In genomic region chr1:27915082-27915575, GRCh38 we compare ENCODE assay signal across 8 cellular contexts. TPM values are rescaled to one million over a fixed set of nuclear protein-coding genes. Genes with fewer than 3 reads are reported as not detected.
DNase-seq lines count a peak whose midpoint lies in the region; ATAC-seq, FAIRE-seq and TF ChIP-seq lines count a peak whose summit lies in the region.

No MANE protein-coding gene starts in this region.

- H3K27ac Mint-ChIP-seq in activated CD4-positive, alpha-beta T cell treated with anti-CD3 and anti-CD28 coated beads, Interleukin-2, amount 10 ng/mL, durations not matched to agents 24 days and 14 days: peak overlapping the region; percentile 99
- H3K27ac Mint-ChIP-seq in activated T-helper 1 cell treated with anti-CD3 and anti-CD28 coated beads, Interleukin-12 subunit alpha, Interleukin-12 subunit beta, Interleukin-2, Interleukin-4 antibody, amounts not matched to agents 30 ng/mL and 10 ng/mL and 1 ng/mL, durations not matched to agents 14 hours and 24 hours and 36 hours: peak overlapping the region; percentile 99

- no peak for ATAC-seq in left lung
- peak; percentile 14 for ATAC-seq in thoracic aorta (ENCODE audit: insufficient number of reproducible peaks, low FRiP score, low read depth)
- ATAC-seq in HG02623 (IDR thresholded peaks at IDR 0.05; ENCODE audit: unreplicated experiment): no peak

- peak overlapping the region; percentile 98 for H3K4me3 Mint-ChIP-seq in activated CD4-positive, alpha-beta T cell treated with anti-CD3 and anti-CD28 coated beads, Interleukin-2, amount 10 ng/mL, durations not matched to agents 24 days and 14 days
- H3K4me3 Mint-ChIP-seq in activated T-helper 1 cell treated with anti-CD3 and anti-CD28 coated beads, Interleukin-12 subunit alpha, Interleukin-12 subunit beta, Interleukin-2, Interleukin-4 antibody, amounts not matched to agents 30 ng/mL and 10 ng/mL and 1 ng/mL, durations not matched to agents 14 hours and 24 hours and 36 hours: peak overlapping the region; percentile 100

- FAIRE-seq in GM19239 (lab: Jason Lieb, UNC): no peak

- H3K4me1 Mint-ChIP-seq in activated CD4-positive, alpha-beta T cell treated with anti-CD3 and anti-CD28 coated beads, Interleukin-2, amount 10 ng/mL, durations not matched to agents 24 days and 14 days: peaks cover 21% of the 10 kb centered on the region
- peaks cover 14% of the 10 kb centered on the region for H3K4me1 Mint-ChIP-seq in activated T-helper 1 cell treated with anti-CD3 and anti-CD28 coated beads, Interleukin-12 subunit alpha, Interleukin-12 subunit beta, Interleukin-2, Interleukin-4 antibody, amounts not matched to agents 30 ng/mL and 10 ng/mL and 1 ng/mL, durations not matched to agents 14 hours and 24 hours and 36 hours (ENCODE audit: low read depth)

- H3K36me3 ChIP-seq in left lung: peaks cover 0 to 26% of the 10 kb centered on the region in 2 donors
- no peaks in the 10 kb centered on the region for H3K36me3 ChIP-seq in thoracic aorta

- H3K9me3 Mint-ChIP-seq in activated CD4-positive, alpha-beta T cell treated with anti-CD3 and anti-CD28 coated beads, Interleukin-2, amount 10 ng/mL, durations not matched to agents 24 days and 14 days: no peaks in the 10 kb centered on the region
- H3K9me3 Mint-ChIP-seq in activated T-helper 1 cell treated with anti-CD3 and anti-CD28 coated beads, Interleukin-12 subunit alpha, Interleukin-12 subunit beta, Interleukin-2, Interleukin-4 antibody, amounts not matched to agents 30 ng/mL and 10 ng/mL and 1 ng/mL, durations not matched to agents 14 hours and 24 hours and 36 hours: peaks cover 5% of the 10 kb centered on the region

- DNase-seq in activated CD4-positive, alpha-beta T cell treated with anti-CD3 and anti-CD28 coated beads, Interleukin-2, amount 10 ng/mL, durations not matched to agents 24 days and 14 days: no peak
- DNase-seq in activated CD4-positive, alpha-beta T cell treated with anti-CD3 and anti-CD28 coated beads, Interleukin-2, amount 50 U/mL, for 1 hour: no peak
- DNase-seq in activated T-helper 1 cell treated with anti-CD3 and anti-CD28 coated beads, Interleukin-12 subunit alpha, Interleukin-12 subunit beta, Interleukin-2, Interleukin-4 antibody, amounts not matched to agents 30 ng/mL and 10 ng/mL and 1 ng/mL, durations not matched to agents 14 hours and 24 hours and 36 hours (ENCODE audit: low spot score): no peak
- DNase-seq in left lung (no peak), thoracic aorta (ENCODE audit: low spot score) (no peak), GM19239 (ENCODE audit: insufficient read length, low spot score) (no peak), HK-2 (ENCODE audit: unreplicated experiment) (no peak)

- intact Hi-C loops in activated CD4-positive, alpha-beta T cell treated with anti-CD3 and anti-CD28 coated beads, Interleukin-2, amount 10 ng/mL, durations not matched to agents 24 days and 14 days (cut with micrococcal nuclease): no loop called here
- intact Hi-C loops in activated T-helper 1 cell treated with anti-CD3 and anti-CD28 coated beads, Interleukin-12 subunit alpha, Interleukin-12 subunit beta, Interleukin-2, Interleukin-4 antibody, amounts not matched to agents 30 ng/mL and 10 ng/mL and 1 ng/mL, durations not matched to agents 14 hours and 24 hours and 36 hours (cut with micrococcal nuclease): no loop called here
- intact Hi-C loops in left lung (cut with DNase I): no loop called here

- H3K4me1 ChIP-seq in left lung (peaks cover 0 to 19% of the 10 kb centered on the region in 2 donors), thoracic aorta (ENCODE audit: control insufficient read depth in 1 of 2, low read depth in 2 of 2) (peaks cover 3 to 13% of the 10 kb centered on the region in 2 donors)

- H3K27ac ChIP-seq in left lung: peak overlapping the region; percentile 65 to 89
- H3K27ac ChIP-seq in thoracic aorta: peak overlapping the region; percentile 25 to 70

- peaks cover 0 to 8% of the 10 kb centered on the region in 2 donors for H3K9me3 ChIP-seq in left lung
- no peaks in the 10 kb centered on the region for H3K9me3 ChIP-seq in thoracic aorta

- H3K27me3 Mint-ChIP-seq in activated CD4-positive, alpha-beta T cell treated with anti-CD3 and anti-CD28 coated beads, Interleukin-2, amount 10 ng/mL, durations not matched to agents 24 days and 14 days: peaks cover 16% of the 10 kb centered on the region
- peaks cover 12% of the 10 kb centered on the region for H3K27me3 Mint-ChIP-seq in activated T-helper 1 cell treated with anti-CD3 and anti-CD28 coated beads, Interleukin-12 subunit alpha, Interleukin-12 subunit beta, Interleukin-2, Interleukin-4 antibody, amounts not matched to agents 30 ng/mL and 10 ng/mL and 1 ng/mL, durations not matched to agents 14 hours and 24 hours and 36 hours (ENCODE audit: insufficient read depth)

- H3K4me3 ChIP-seq in left lung (peak overlapping the region in 1 of 2 donors; percentile 72), thoracic aorta (peak overlapping the region; percentile 92)

- TF ChIP-seq CTCF in left lung (IDR thresholded peaks at IDR 0.05) (no peak), thoracic aorta (IDR thresholded peaks at IDR 0.05) (no peak)

- peaks cover 28% of the 10 kb centered on the region for H3K36me3 Mint-ChIP-seq in activated CD4-positive, alpha-beta T cell treated with anti-CD3 and anti-CD28 coated beads, Interleukin-2, amount 10 ng/mL, durations not matched to agents 24 days and 14 days (ENCODE audit: low read depth)
- peaks cover 16% of the 10 kb centered on the region for H3K36me3 Mint-ChIP-seq in activated T-helper 1 cell treated with anti-CD3 and anti-CD28 coated beads, Interleukin-12 subunit alpha, Interleukin-12 subunit beta, Interleukin-2, Interleukin-4 antibody, amounts not matched to agents 30 ng/mL and 10 ng/mL and 1 ng/mL, durations not matched to agents 14 hours and 24 hours and 36 hours (ENCODE audit: low read depth)

- H3K27me3 ChIP-seq in left lung (no peaks in the 10 kb centered on the region), thoracic aorta (replicated peaks; ENCODE audit: insufficient read depth) (no peaks in the 10 kb centered on the region)

RNA-seq across cellular contexts. Expression of gene RPA2, which starts 0.8 kb away (rescaled TPM):
- 87.7 and 92.7 TPM in 2 replicates for total RNA-seq in activated CD4-positive, alpha-beta T cell treated with anti-CD3 and anti-CD28 coated beads, Interleukin-2, amount 10 ng/mL, durations not matched to agents 24 days and 14 days
- total RNA-seq in activated T-helper 1 cell treated with anti-CD3 and anti-CD28 coated beads, Interleukin-12 subunit alpha, Interleukin-12 subunit beta, Interleukin-2, Interleukin-4 antibody, amounts not matched to agents 30 ng/mL and 10 ng/mL and 1 ng/mL, durations not matched to agents 14 hours and 24 hours and 36 hours: 96.0 and 96.5 TPM in 2 replicates
- total RNA-seq in left lung (10 to 100 TPM; 21.1 to 29.8 TPM), thoracic aorta (10 to 100 TPM; 11.0 to 22.2 TPM)

RNA-seq across cellular contexts. Expression of gene SMPDL3B, which starts 19.7 kb away (rescaled TPM):
- 0.30 and 0.43 TPM in 2 replicates for total RNA-seq in activated CD4-positive, alpha-beta T cell treated with anti-CD3 and anti-CD28 coated beads, Interleukin-2, amount 10 ng/mL, durations not matched to agents 24 days and 14 days
- total RNA-seq in activated T-helper 1 cell treated with anti-CD3 and anti-CD28 coated beads, Interleukin-12 subunit alpha, Interleukin-12 subunit beta, Interleukin-2, Interleukin-4 antibody, amounts not matched to agents 30 ng/mL and 10 ng/mL and 1 ng/mL, durations not matched to agents 14 hours and 24 hours and 36 hours: 0.29 and 0.60 TPM in 2 replicates
- total RNA-seq in left lung: 10 to 100 TPM; 14.8 to 15.7 TPM
- total RNA-seq in thoracic aorta: not detected

RNA-seq across cellular contexts. Expression of gene THEMIS2, which starts 42.8 kb away (rescaled TPM):
- total RNA-seq in activated CD4-positive, alpha-beta T cell treated with anti-CD3 and anti-CD28 coated beads, Interleukin-2, amount 10 ng/mL, durations not matched to agents 24 days and 14 days: 24.5 and 27.7 TPM in 2 replicates
- 28.7 and 33.5 TPM in 2 replicates for total RNA-seq in activated T-helper 1 cell treated with anti-CD3 and anti-CD28 coated beads, Interleukin-12 subunit alpha, Interleukin-12 subunit beta, Interleukin-2, Interleukin-4 antibody, amounts not matched to agents 30 ng/mL and 10 ng/mL and 1 ng/mL, durations not matched to agents 14 hours and 24 hours and 36 hours
- 100 to 1,000 TPM in 1 of 2 donors, 10 to 100 TPM in 1; 33.7 to 110 TPM for total RNA-seq in left lung
- total RNA-seq in thoracic aorta: 100 to 1,000 TPM in 1 of 2 donors, 10 to 100 TPM in 1; 46.2 to 119 TPM

RNA-seq across cellular contexts. Expression of gene XKR8, which starts 44.6 kb away (rescaled TPM):
- 4.1 and 7.0 TPM in 2 replicates for total RNA-seq in activated CD4-positive, alpha-beta T cell treated with anti-CD3 and anti-CD28 coated beads, Interleukin-2, amount 10 ng/mL, durations not matched to agents 24 days and 14 days
- total RNA-seq in activated T-helper 1 cell treated with anti-CD3 and anti-CD28 coated beads, Interleukin-12 subunit alpha, Interleukin-12 subunit beta, Interleukin-2, Interleukin-4 antibody, amounts not matched to agents 30 ng/mL and 10 ng/mL and 1 ng/mL, durations not matched to agents 14 hours and 24 hours and 36 hours: 5.7 and 5.8 TPM in 2 replicates
- total RNA-seq in left lung (10 to 100 TPM in 1 of 2 donors, 1 to 10 TPM in 1; 8.8 to 10.3 TPM), thoracic aorta (10 to 100 TPM in 1 of 2 donors, 1 to 10 TPM in 1; 6.8 to 11.8 TPM)
